Comparison of ENCODE assay signal across 8 cellular contexts in the genomic region with DNA sequence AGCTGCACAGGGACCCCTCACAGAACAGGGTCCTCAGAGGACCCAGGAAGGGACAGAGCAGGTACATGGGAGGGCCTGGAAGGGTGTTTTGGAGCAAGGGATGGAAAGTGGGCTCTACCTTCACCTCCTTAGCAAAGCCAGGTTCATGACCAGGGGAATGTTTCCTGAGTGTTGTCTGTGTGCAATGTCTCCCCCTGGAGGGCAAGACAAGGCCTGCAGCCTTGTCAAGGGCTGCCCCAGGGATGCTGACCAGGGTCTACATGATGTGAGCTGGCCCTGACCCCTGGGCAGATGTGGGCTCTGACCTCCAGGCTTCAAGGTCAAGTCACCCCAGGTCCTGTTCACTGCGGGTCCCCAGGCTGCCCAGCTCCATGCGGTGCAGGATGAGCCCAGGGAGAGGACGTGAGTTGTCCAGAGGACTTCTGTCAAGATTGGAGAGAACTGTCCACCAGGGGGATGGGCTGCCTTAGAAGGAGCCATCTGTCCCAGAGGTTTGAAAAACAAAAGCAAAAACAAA. TPM values are rescaled to one million over a fixed set of nuclear protein-coding genes. Genes with fewer than 3 reads are reported as not detected.
DNase-seq lines count a peak whose midpoint lies in the region; ATAC-seq, FAIRE-seq and TF ChIP-seq lines count a peak whose summit lies in the region.

No MANE protein-coding gene starts in this region.

- H3K27me3 Mint-ChIP-seq in endothelial cell (ENCODE audit: unreplicated experiment): peaks cover 2% of the 10 kb centered on the region

- peak; percentile 88 for FAIRE-seq in GM18507 (lab: Jason Lieb, UNC)

- peak; percentile 95 for TF ChIP-seq CTCF in endothelial cell (IDR thresholded peaks at IDR 0.05; ENCODE audit: unreplicated experiment)

- H3K4me1 ChIP-seq in ACC112 (ENCODE audit: control insufficient read depth, insufficient read depth, low read length, unreplicated experiment): peaks cover 15% of the 10 kb centered on the region

- H3K27ac ChIP-seq in ACC112 (ENCODE audit: low read depth, low read length): no peak overlapping the region

- no peak overlapping the region for H3K27ac Mint-ChIP-seq in endothelial cell (ENCODE audit: unreplicated experiment)

- no peaks in the 10 kb centered on the region for H3K36me3 ChIP-seq in ACC112 (ENCODE audit: insufficient read depth, low read length)

- H3K4me1 Mint-ChIP-seq in endothelial cell (ENCODE audit: unreplicated experiment): peaks cover 27% of the 10 kb centered on the region

- H3K4me3 ChIP-seq in ACC112 (ENCODE audit: low read depth, low read length): peak overlapping the region; percentile 62; the same call in 1 of the 2 replicates

- H3K9me3 Mint-ChIP-seq in endothelial cell (ENCODE audit: unreplicated experiment): no peaks in the 10 kb centered on the region

- no peak overlapping the region for H2AFZ ChIP-seq in ACC112 (ENCODE audit: low read length, unreplicated experiment)

- DNase-seq in GM18507 (ENCODE audit: extremely low spot score, insufficient read length, low read depth) (peak; percentile 68), NCI-H2029 treated with DMSO at 0.1 percent for 48 hours (lab: John Stamatoyannopoulos, UW) (peak; percentile 2), endothelial cell (ENCODE audit: low spot score) (peak; percentile 75), midbrain (lab: John Stamatoyannopoulos, UW) (peak; percentile 74)
- peak; percentile 25 to 43 for DNase-seq in activated CD8-positive, alpha-beta memory T cell treated with anti-CD3 and anti-CD28 coated beads for 1 hour (ENCODE audit: extremely low read depth in 1 of 2, low read depth in 1 of 2)
- peak; percentile 39 to 49 for DNase-seq in stimulated activated CD8-positive, alpha-beta memory T cell treated with anti-CD3 and anti-CD28 coated beads, Interleukin-2, amount 100 ng/mL, for 48 hours (ENCODE audit: low read depth in 2 of 2)

- H3K79me2 ChIP-seq in ACC112 (ENCODE audit: control insufficient read depth, insufficient read depth, low read length, unreplicated experiment): no peaks in the 10 kb centered on the region

- no peak for ATAC-seq in GM19324 (IDR thresholded peaks at IDR 0.05; ENCODE audit: low FRiP score, unreplicated experiment)

- no peak overlapping the region for H3K4me3 Mint-ChIP-seq in endothelial cell (ENCODE audit: unreplicated experiment)

- peaks cover 14% of the 10 kb centered on the region for H3K36me3 Mint-ChIP-seq in endothelial cell (ENCODE audit: low read depth, unreplicated experiment)

- H3K27me3 ChIP-seq in ACC112 (ENCODE audit: insufficient read depth, low read length): no peaks in the 10 kb centered on the region

RNA-seq across cellular contexts. Expression of gene CEACAM1, which starts 1.0 kb away (rescaled TPM):
- 9.3 TPM for total RNA-seq in endothelial cell (ENCODE audit: unreplicated experiment)

Comparison
In these comparisons a context has a peak if more than half of its experiments do, and no peak if none do; other contexts are left out.
1. DNase-seq: peak in every context shown above with its lines; median percentile 75 in endothelial cell; 74 in midbrain; 68 in GM18507; 44 in stimulated activated CD8-positive, alpha-beta memory T cell treated with anti-CD3 and anti-CD28 coated beads, Interleukin-2, amount 100 ng/mL, for 48 hours; 34 in activated CD8-positive, alpha-beta memory T cell treated with anti-CD3 and anti-CD28 coated beads for 1 hour; 2 in NCI-H2029 treated with DMSO at 0.1 percent for 48 hours.